In the genomic region with DNA sequence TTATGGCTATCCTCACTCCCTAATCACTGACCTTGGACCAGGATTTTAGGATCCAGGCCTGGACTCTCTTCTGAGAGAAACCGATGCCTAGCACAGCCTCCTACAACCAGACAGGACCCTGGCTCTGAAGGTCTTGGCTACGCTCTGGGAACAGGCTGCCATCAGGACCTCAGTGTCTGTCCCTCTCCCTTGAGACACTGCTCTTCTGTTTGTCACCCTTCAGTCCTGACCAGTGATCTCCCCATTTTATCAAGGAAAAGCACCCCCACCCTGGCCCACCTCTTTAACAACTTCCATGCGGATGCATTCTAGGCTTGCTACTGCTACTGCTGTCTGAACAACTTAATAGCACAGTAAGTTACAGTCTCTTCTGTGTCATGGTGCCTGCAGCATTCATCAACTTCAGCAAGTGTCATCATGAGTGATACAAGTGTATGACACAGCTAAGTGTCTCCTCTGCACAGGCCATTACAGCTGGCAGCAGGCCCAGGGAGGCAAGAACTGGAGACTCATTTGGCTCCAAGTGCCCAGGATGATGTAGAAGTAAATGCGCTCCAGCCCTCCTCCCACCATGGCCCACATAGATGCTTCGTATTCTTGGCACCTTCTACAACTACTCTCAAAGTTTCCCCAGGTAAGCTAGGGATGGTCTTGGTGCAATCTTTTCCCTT, we compare ENCODE assay signal across 17 cellular contexts.
"Had no signal": no experiment of that assay in that cellular context is flagged by ENCODE, and none has a peak within 500 bp of the region (broad histone marks: within the 10 kb centered on the region; RNA-seq: fewer than 3 reads in every experiment).

No MANE protein-coding gene starts in this region.

- H3K27me3 Mint-ChIP-seq: activated B cell treated with CpG ODN at 0.5 μM for 24 hours; activated CD4-positive, alpha-beta memory T cell treated with anti-CD3 and anti-CD28 coated beads, Interleukin-2, amount 10 ng/mL, durations not matched to agents 7 days and 5 days; activated CD8-positive, alpha-beta memory T cell treated with anti-CD3 and anti-CD28 coated beads, Interleukin-2, amount 10 ng/mL, durations not matched to agents 7 days and 5 days; stimulated activated naive B cell treated with anti-CD40 and anti-IgM and Interleukin-4, amounts not matched to agents 10 μg/mL and 1 μg/mL and 100 μg/mL, for 72 hours had no signal

- H3K4me1 Mint-ChIP-seq: activated B cell treated with CpG ODN at 0.5 μM for 24 hours; activated CD4-positive, alpha-beta memory T cell treated with anti-CD3 and anti-CD28 coated beads, Interleukin-2, amount 10 ng/mL, durations not matched to agents 7 days and 5 days; activated CD8-positive, alpha-beta memory T cell treated with anti-CD3 and anti-CD28 coated beads, Interleukin-2, amount 10 ng/mL, durations not matched to agents 7 days and 5 days; nephron progenitor cell; stimulated activated naive B cell treated with anti-CD40 and anti-IgM and Interleukin-4, amounts not matched to agents 10 μg/mL and 1 μg/mL and 100 μg/mL, for 72 hours had no signal

- H3K4me3 ChIP-seq: cardiac muscle cell, hepatocyte, lung had no signal

- H3K36me3 Mint-ChIP-seq: activated CD8-positive, alpha-beta memory T cell treated with anti-CD3 and anti-CD28 coated beads, Interleukin-2, amount 10 ng/mL, durations not matched to agents 7 days and 5 days; activated naive CD8-positive, alpha-beta T cell; stimulated activated naive B cell treated with anti-CD40 and anti-IgM and Interleukin-4, amounts not matched to agents 10 μg/mL and 1 μg/mL and 100 μg/mL, for 72 hours had no signal

- H3K36me3 ChIP-seq: cardiac muscle cell had no signal

- DNase-seq: activated B cell treated with CpG ODN at 0.5 μM for 24 hours; activated CD4-positive, alpha-beta memory T cell treated with anti-CD3 and anti-CD28 coated beads, Interleukin-2, amount 10 ng/mL, durations not matched to agents 7 days and 5 days; activated CD4-positive, alpha-beta T cell treated with anti-CD3 and anti-CD28 coated beads for 4 hours; activated CD8-positive, alpha-beta memory T cell treated with anti-CD3 and anti-CD28 coated beads, Interleukin-2, amount 10 ng/mL, durations not matched to agents 7 days and 5 days; foreskin keratinocyte; midbrain; nephron progenitor cell; nucleus accumbens; retina; stimulated activated naive B cell treated with anti-CD40 and anti-IgM and Interleukin-4, amounts not matched to agents 10 μg/mL and 1 μg/mL and 100 μg/mL, for 72 hours; T-helper 9 cell had no signal

- H3K27ac ChIP-seq: cardiac muscle cell, epithelial cell of prostate, foreskin keratinocyte, hepatocyte had no signal

- H3K27ac Mint-ChIP-seq: activated B cell treated with CpG ODN at 0.5 μM for 24 hours; activated CD4-positive, alpha-beta memory T cell treated with anti-CD3 and anti-CD28 coated beads, Interleukin-2, amount 10 ng/mL, durations not matched to agents 7 days and 5 days; activated CD8-positive, alpha-beta memory T cell treated with anti-CD3 and anti-CD28 coated beads, Interleukin-2, amount 10 ng/mL, durations not matched to agents 7 days and 5 days; activated naive CD8-positive, alpha-beta T cell; nephron progenitor cell; stimulated activated naive B cell treated with anti-CD40 and anti-IgM and Interleukin-4, amounts not matched to agents 10 μg/mL and 1 μg/mL and 100 μg/mL, for 72 hours had no signal

- H3K9me3 Mint-ChIP-seq: activated B cell treated with CpG ODN at 0.5 μM for 24 hours; activated CD4-positive, alpha-beta memory T cell treated with anti-CD3 and anti-CD28 coated beads, Interleukin-2, amount 10 ng/mL, durations not matched to agents 7 days and 5 days; nephron progenitor cell had no signal

- ATAC-seq: activated CD8-positive, alpha-beta memory T cell treated with anti-CD3 and anti-CD28 coated beads, Interleukin-2, amount 10 ng/mL, durations not matched to agents 7 days and 5 days; foreskin keratinocyte; left lobe of liver; stimulated activated naive B cell treated with anti-CD40 and anti-IgM and Interleukin-4, amounts not matched to agents 10 μg/mL and 1 μg/mL and 100 μg/mL, for 72 hours had no signal

- H3K4me1 ChIP-seq: foreskin keratinocyte had no signal

- H3K4me3 Mint-ChIP-seq: activated B cell treated with CpG ODN at 0.5 μM for 24 hours; activated CD4-positive, alpha-beta memory T cell treated with anti-CD3 and anti-CD28 coated beads, Interleukin-2, amount 10 ng/mL, durations not matched to agents 7 days and 5 days; activated CD8-positive, alpha-beta memory T cell treated with anti-CD3 and anti-CD28 coated beads, Interleukin-2, amount 10 ng/mL, durations not matched to agents 7 days and 5 days; activated naive CD8-positive, alpha-beta T cell; nephron progenitor cell; stimulated activated naive B cell treated with anti-CD40 and anti-IgM and Interleukin-4, amounts not matched to agents 10 μg/mL and 1 μg/mL and 100 μg/mL, for 72 hours had no signal

- H3K27me3 ChIP-seq: foreskin keratinocyte, hepatocyte had no signal
